ENCODE assay signal across 2 cellular contexts in the genomic region with DNA sequence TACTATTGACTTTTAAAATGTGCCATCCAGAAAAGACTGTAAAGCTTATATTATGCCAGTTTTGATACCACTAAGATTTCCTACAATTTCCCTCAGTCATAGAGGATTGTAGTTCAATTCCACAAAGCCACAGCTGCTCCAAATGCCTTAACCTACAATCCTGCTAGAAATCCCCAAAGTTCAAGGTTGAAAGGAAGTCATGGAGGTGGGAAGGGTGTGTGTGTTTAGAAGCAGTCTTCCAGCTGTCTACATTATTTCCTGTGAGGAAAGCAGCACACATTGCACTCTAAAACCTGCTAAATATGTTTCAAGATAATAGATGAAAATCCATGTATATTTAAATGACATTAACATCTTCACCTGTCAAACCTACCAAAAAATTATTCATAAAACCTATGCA.
TF ChIP-seq lines count a peak whose summit lies in the region.

No MANE protein-coding gene starts in this region.

TF ChIP-seq in A549, 52 proteins besides CTCF, POLR2A, EP300 and RAD21 (continued from another document):
- TF ChIP-seq, protein P1, sequence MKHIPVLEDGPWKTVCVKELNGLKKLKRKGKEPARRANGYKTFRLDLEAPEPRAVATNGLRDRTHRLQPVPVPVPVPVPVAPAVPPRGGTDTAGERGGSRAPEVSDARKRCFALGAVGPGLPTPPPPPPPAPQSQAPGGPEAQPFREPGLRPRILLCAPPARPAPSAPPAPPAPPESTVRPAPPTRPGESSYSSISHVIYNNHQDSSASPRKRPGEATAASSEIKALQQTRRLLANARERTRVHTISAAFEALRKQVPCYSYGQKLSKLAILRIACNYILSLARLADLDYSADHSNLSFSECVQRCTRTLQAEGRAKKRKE (CRISPR knock-in tag; IDR thresholded peaks at IDR 0.05; ENCODE audit: low read depth): no peak
- TF ChIP-seq ESRRA (IDR thresholded peaks at IDR 0.05; ENCODE audit: borderline replicate concordance, low read length) (no peak), PHF8 (IDR thresholded peaks at IDR 0.05; ENCODE audit: borderline replicate concordance, low read depth) (no peak), FOSB (CRISPR knock-in tag; IDR thresholded peaks at IDR 0.05) (no peak)
- TF ChIP-seq, protein P2, sequence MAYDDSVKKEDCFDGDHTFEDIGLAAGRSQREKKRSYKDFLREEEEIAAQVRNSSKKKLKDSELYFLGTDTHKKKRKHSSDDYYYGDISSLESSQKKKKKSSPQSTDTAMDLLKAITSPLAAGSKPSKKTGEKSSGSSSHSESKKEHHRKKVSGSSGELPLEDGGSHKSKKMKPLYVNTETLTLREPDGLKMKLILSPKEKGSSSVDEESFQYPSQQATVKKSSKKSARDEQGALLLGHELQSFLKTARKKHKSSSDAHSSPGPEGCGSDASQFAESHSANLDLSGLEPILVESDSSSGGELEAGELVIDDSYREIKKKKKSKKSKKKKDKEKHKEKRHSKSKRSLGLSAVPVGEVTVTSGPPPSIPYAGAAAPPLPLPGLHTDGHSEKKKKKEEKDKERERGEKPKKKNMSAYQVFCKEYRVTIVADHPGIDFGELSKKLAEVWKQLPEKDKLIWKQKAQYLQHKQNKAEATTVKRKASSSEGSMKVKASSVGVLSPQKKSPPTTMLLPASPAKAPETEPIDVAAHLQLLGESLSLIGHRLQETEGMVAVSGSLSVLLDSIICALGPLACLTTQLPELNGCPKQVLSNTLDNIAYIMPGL (CRISPR knock-in tag; IDR thresholded peaks at IDR 0.05; ENCODE audit: borderline replicate concordance): no peak

TF ChIP-seq in endothelial cell of umbilical vein, 7 proteins besides CTCF, POLR2A, EP300 and RAD21 (continued from another document):
- TF ChIP-seq, protein P3, sequence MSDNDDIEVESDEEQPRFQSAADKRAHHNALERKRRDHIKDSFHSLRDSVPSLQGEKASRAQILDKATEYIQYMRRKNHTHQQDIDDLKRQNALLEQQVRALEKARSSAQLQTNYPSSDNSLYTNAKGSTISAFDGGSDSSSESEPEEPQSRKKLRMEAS (IDR thresholded peaks at IDR 0.05; ENCODE audit: insufficient read depth, insufficient read length): no peak
- TF ChIP-seq POLR2AphosphoS5 (IDR thresholded peaks at IDR 0.05; ENCODE audit: insufficient read depth, low read depth, low read length): no peak
